In genomic region chr21:36719614-36720013, GRCh38 we compare ENCODE assay signal across 26 cellular contexts. TPM values are rescaled to one million over a fixed set of nuclear protein-coding genes. Genes with fewer than 3 reads are reported as not detected.
DNase-seq lines count a peak whose midpoint lies in the region; ATAC-seq and TF ChIP-seq lines count a peak whose summit lies in the region.
"Had no signal": no experiment of that assay in that cellular context is flagged by ENCODE, and none has a peak within 500 bp of the region (broad histone marks: within the 10 kb centered on the region; RNA-seq: fewer than 3 reads in every experiment).

No MANE protein-coding gene starts in this region.

- no peak overlapping the region for H2AFZ ChIP-seq in PC-3 (ENCODE audit: low read length)

- no peak overlapping the region for H3K4me3 Mint-ChIP-seq in immature natural killer cell
- H3K4me3 Mint-ChIP-seq: natural killer cell treated with Interleukin-12 subunit alpha and Interleukin-12 subunit beta and Interleukin-15 and Interleukin-18, amount 100 ng/mL, for 72 hours had no signal

- H3K9me3 ChIP-seq in PC-3 (ENCODE audit: low read length) (no peaks in the 10 kb centered on the region), muscle layer of duodenum (ENCODE audit: control insufficient read depth in 1 of 2, low read length in 2 of 2) (peaks cover 0 to 4% of the 10 kb centered on the region in 2 donors)
- H3K9me3 ChIP-seq: A549; BLaER1 treated with 17β-estradiol and CSF1 and Interleukin-3, amounts not matched to agents 10 nM and 100 nM had no signal

- no peaks in the 10 kb centered on the region for H3K27me3 ChIP-seq in PC-3 (ENCODE audit: low read length)
- peaks cover 16% of the 10 kb centered on the region for H3K27me3 ChIP-seq in muscle layer of duodenum (ENCODE audit: low read depth, low read length)

- CTCF ChIA-PET in PC-3 (lab: Charles Lee) = interaction anchor here (1.4 kb wide), 1 partner anchor 89 kb away, joined by 4 read pairs; no protein-coding TSS in a partner anchor

- H3K79me2 ChIP-seq in PC-3 (ENCODE audit: low read length) = peaks cover 23% of the 10 kb centered on the region

- H3K9me2 ChIP-seq in PC-3 (replicated peaks; ENCODE audit: low read length) = no peaks in the 10 kb centered on the region

- TF ChIP-seq CTCF in 22Rv1 (IDR thresholded peaks at IDR 0.05) = peak; percentile 73
- no peak for TF ChIP-seq CTCF in PC-3 (conservative IDR thresholded peaks at IDR 0.05; ENCODE audit: low read depth, low read length)

- intact Hi-C loops in PC-3 (cut with micrococcal nuclease) = loop anchor here (5.0 kb wide), 2 partner anchors 57 to 217 kb away; no protein-coding TSS in a partner anchor

- H3K36me3 Mint-ChIP-seq in immature natural killer cell = no peaks in the 10 kb centered on the region
- H3K36me3 Mint-ChIP-seq: natural killer cell treated with Interleukin-12 subunit alpha and Interleukin-12 subunit beta and Interleukin-15 and Interleukin-18, amount 100 ng/mL, for 72 hours had no signal

- peaks cover 8 to 23% (median 9%) of the 10 kb centered on the region in 3 donors for H3K27me3 Mint-ChIP-seq in immature natural killer cell (ENCODE audit: low read depth in 3 of 3)

- H3K9ac ChIP-seq in PC-3 (ENCODE audit: low read length) = peak overlapping the region; percentile 71
- H3K9ac ChIP-seq: BLaER1 treated with 17β-estradiol and CSF1 and Interleukin-3, amounts not matched to agents 10 nM and 100 nM had no signal

- 0 out of 2 replicates have a peak overlapping the region, but pooled peaks have one; percentile 5 for H3K4me2 ChIP-seq in PC-3 (ENCODE audit: low read length)
- H3K4me2 ChIP-seq: A549; BLaER1 treated with 17β-estradiol and CSF1 and Interleukin-3, amounts not matched to agents 10 nM and 100 nM; smooth muscle cell had no signal

- peaks cover 61% of the 10 kb centered on the region for H3K36me3 ChIP-seq in PC-3 (ENCODE audit: low read depth, low read length)
- H3K36me3 ChIP-seq in muscle layer of duodenum (ENCODE audit: control insufficient read depth in 1 of 2, insufficient read depth in 2 of 2, low read length in 2 of 2) = no peaks in the 10 kb centered on the region
- H3K36me3 ChIP-seq: BLaER1 treated with 17β-estradiol and CSF1 and Interleukin-3, amounts not matched to agents 10 nM and 100 nM had no signal

- H3K27ac ChIP-seq in 22Rv1 (peak overlapping the region; percentile 97), PC-3 (ENCODE audit: low read length) (peak overlapping the region; percentile 83), epithelial cell of prostate (peak overlapping the region; percentile 78), muscle layer of duodenum (ENCODE audit: low read length) (peak overlapping the region; percentile 79)
- H3K27ac ChIP-seq: BLaER1 treated with 17β-estradiol and CSF1 and Interleukin-3, amounts not matched to agents 10 nM and 100 nM had no signal

- ATAC-seq in PC-3 = no peak
- no peak for ATAC-seq in HG02623 (IDR thresholded peaks at IDR 0.05; ENCODE audit: unreplicated experiment)
- ATAC-seq in GM18870 (IDR thresholded peaks at IDR 0.05; ENCODE audit: unreplicated experiment) = no peak

- BruUV-seq in PC-3 (replicated peaks; lab: Mats Ljungman, UMichigan) = no TSS peak

- H3K4me1 Mint-ChIP-seq in immature natural killer cell = no peaks in the 10 kb centered on the region

- H3K4me1 ChIP-seq in PC-3 (ENCODE audit: insufficient read depth, low read length) (peaks cover 14% of the 10 kb centered on the region), muscle layer of duodenum (ENCODE audit: control insufficient read depth in 1 of 2, insufficient read depth in 2 of 2, low read length in 2 of 2) (no peaks in the 10 kb centered on the region)
- H3K4me1 ChIP-seq: A549 had no signal

- no peak for DNase-seq in PC-3
- no peak for DNase-seq in epithelial cell of prostate (ENCODE audit: low read depth, low spot score)
- no peak for DNase-seq in hypothalamus (lab: John Stamatoyannopoulos, UW)
- no peak for DNase-seq in immature natural killer cell
- DNase-seq: activated CD4-positive, alpha-beta T cell treated with anti-CD3 and anti-CD28 coated beads, Interleukin-2, amount 50 U/mL, for 1 hour; activated CD8-positive, alpha-beta memory T cell treated with anti-CD3 and anti-CD28 coated beads, Interleukin-2, amount 50 U/mL, for 48 hours; activated gamma-delta T cell; cerebellar nuclear complex; DMS 273 treated with DMSO at 0.1 percent for 48 hours; effector CD8-positive, alpha-beta T cell; GF-D8; NCI-H2029; NCI-H446; stimulated activated CD4-positive, alpha-beta T cell treated with anti-CD3 and anti-CD28 coated beads, Interleukin-4, amount 100 ng/mL, for 24 hours; SW 1271 had no signal

- POLR2A ChIA-PET in PC-3 (lab: Charles Lee; ENCODE audit: unreplicated experiment) = no interaction called here

- H3K4me3 ChIP-seq in PC-3 (ENCODE audit: low read length) (no peak overlapping the region), muscle layer of duodenum (ENCODE audit: low read depth in 1 of 2, low read length in 2 of 2) (no peak overlapping the region)
- H3K4me3 ChIP-seq: A549; BLaER1 treated with 17β-estradiol and CSF1 and Interleukin-3, amounts not matched to agents 10 nM and 100 nM; GM12878; smooth muscle cell had no signal

- no peaks in the 10 kb centered on the region for H3F3A ChIP-seq in PC-3 (ENCODE audit: low read length, unreplicated experiment)

- no peak overlapping the region for H3K27ac Mint-ChIP-seq in immature natural killer cell
- H3K27ac Mint-ChIP-seq: natural killer cell treated with Interleukin-12 subunit alpha and Interleukin-12 subunit beta and Interleukin-15 and Interleukin-18, amount 100 ng/mL, for 72 hours had no signal

- H4K20me1 ChIP-seq in PC-3 (ENCODE audit: low read length) = no peaks in the 10 kb centered on the region

- no peaks in the 10 kb centered on the region for H3K9me3 Mint-ChIP-seq in immature natural killer cell
- H3K9me3 Mint-ChIP-seq: natural killer cell treated with Interleukin-12 subunit alpha and Interleukin-12 subunit beta and Interleukin-15 and Interleukin-18, amount 100 ng/mL, for 72 hours had no signal

RNA-seq across cellular contexts. Expression of gene SIM2, which starts 20.7 kb away (rescaled TPM):
- total RNA-seq in PC-3 (2014; rRNA removed) = 71.2 and 104 TPM in 2 replicates
- polyA plus RNA-seq in immature natural killer cell = not detected
- total RNA-seq: fibroblast of lung, lung microvascular endothelial cell, smooth muscle cell had no signal
